In genomic region chr13:108026671-108027410, GRCh38 we compare ENCODE assay signal across 22 cellular contexts.
DNase-seq lines count a peak whose midpoint lies in the region; ATAC-seq and TF ChIP-seq lines count a peak whose summit lies in the region.
"Had no signal": no experiment of that assay in that cellular context is flagged by ENCODE, and none has a peak within 500 bp of the region (broad histone marks: within the 10 kb centered on the region; RNA-seq: fewer than 3 reads in every experiment).

No MANE protein-coding gene starts in this region.

- H3K27me3 ChIP-seq in GM23338 (ENCODE audit: insufficient read depth) (no peaks in the 10 kb centered on the region), body of pancreas (no peaks in the 10 kb centered on the region), neural cell (ENCODE audit: insufficient read depth, low read depth, low read length) (no peaks in the 10 kb centered on the region)

- no peaks in the 10 kb centered on the region for H3K9me3 Mint-ChIP-seq in GM23338

- no peaks in the 10 kb centered on the region for H3F3A ChIP-seq in GM23338 (replicated peaks; ENCODE audit: low read depth)
- H3F3A ChIP-seq in neural cell (ENCODE audit: insufficient read depth, low read length, poor library complexity, severe bottlenecking) = no peaks in the 10 kb centered on the region

- no peak for TF ChIP-seq EP300 in neural cell (conservative IDR thresholded peaks at IDR 0.05; ENCODE audit: poor library complexity, severe bottlenecking)

- 33 to 41% methylated on average over 3 of the region's 3 CpGs for WGBS in body of pancreas, 2 donors

- no peak for TF ChIP-seq POLR2A in body of pancreas (IDR thresholded peaks at IDR 0.05)

- H3K4me2 ChIP-seq in GM23338 (no peak overlapping the region), neural cell (ENCODE audit: low read length) (peak overlapping the region; percentile 15)
- H3K4me2 ChIP-seq: KMS-11, PC-9 had no signal

- H3K4me1 Mint-ChIP-seq in GM23338 = peaks cover 22% of the 10 kb centered on the region
- H3K4me1 Mint-ChIP-seq: CD4-positive, alpha-beta memory T cell; IgD-negative memory B cell had no signal

- no peaks in the 10 kb centered on the region for H3K36me3 Mint-ChIP-seq in GM23338 (ENCODE audit: low read depth)
- H3K36me3 Mint-ChIP-seq: CD4-positive, alpha-beta memory T cell; IgD-negative memory B cell had no signal

- DNase-seq in GM23338 (ENCODE audit: low spot score) (no peak), body of pancreas (no peak), kidney glomerular epithelial cell (lab: John Stamatoyannopoulos, UW) (peak; percentile 53), AG08396 (ENCODE audit: low spot score) (no peak), GM10266 (ENCODE audit: extremely low spot score) (no peak), GF-D8 (lab: John Stamatoyannopoulos, UW) (no peak)
- DNase-seq: C1 segment of cervical spinal cord; CD4-positive, alpha-beta memory T cell; COR-L47; GDM1; HCEC 1CT; MM.1S; NCI-H2029; NCI-H446 treated with DMSO at 0.1 percent for 48 hours; NCI-H526; PC-9; Right ventricle myocardium superior; RPMI8226 had no signal

- no peaks in the 10 kb centered on the region for H3K79me2 ChIP-seq in GM23338 (replicated peaks; ENCODE audit: insufficient read depth)
- H3K79me2 ChIP-seq in neural cell (replicated peaks; ENCODE audit: insufficient read depth, low read length) = no peaks in the 10 kb centered on the region

- H3K36me3 ChIP-seq in GM23338 (ENCODE audit: insufficient read depth) = no peaks in the 10 kb centered on the region
- H3K36me3 ChIP-seq in body of pancreas (replicated peaks in 1 of 2; ENCODE audit: insufficient read depth in 1 of 2, low read depth in 2 of 2) = no peaks in the 10 kb centered on the region
- no peaks in the 10 kb centered on the region for H3K36me3 ChIP-seq in neural cell (ENCODE audit: insufficient read depth, low read length)

- H3K27me3 Mint-ChIP-seq in GM23338 (ENCODE audit: insufficient read depth, low read depth, poor library complexity) = no peaks in the 10 kb centered on the region
- H3K27me3 Mint-ChIP-seq: CD4-positive, alpha-beta memory T cell; IgD-negative memory B cell had no signal

- H3K4me3 ChIP-seq in GM23338 (no peak overlapping the region), body of pancreas (no peak overlapping the region), neural cell (ENCODE audit: low read length) (no peak overlapping the region)
- H3K4me3 ChIP-seq: PC-9 had no signal

- H2AFZ ChIP-seq in GM23338 (no peak overlapping the region), neural cell (ENCODE audit: low read depth, low read length) (no peak overlapping the region)
- H2AFZ ChIP-seq: PC-9 had no signal

- H3K27ac ChIP-seq in GM23338 (ENCODE audit: low read depth) (no peak overlapping the region), body of pancreas (peak overlapping the region; percentile 22 to 58 (median 50)), neural cell (ENCODE audit: low read length) (peak overlapping the region; percentile 4)
- H3K27ac ChIP-seq: KMS-11, PC-9 had no signal

- intact Hi-C loops in body of pancreas (cut with DNase I) = no loop called here

- H4K20me1 ChIP-seq in GM23338 (replicated peaks; ENCODE audit: insufficient read depth) = no peaks in the 10 kb centered on the region
- H4K20me1 ChIP-seq in neural cell (ENCODE audit: insufficient read depth) = no peaks in the 10 kb centered on the region

- no peak for TF ChIP-seq RAD21 in neural cell (conservative IDR thresholded peaks at IDR 0.05)

- H3K27ac Mint-ChIP-seq in GM23338 = peak overlapping the region; percentile 80; the same call in 1 of the 2 replicates
- H3K27ac Mint-ChIP-seq: CD4-positive, alpha-beta memory T cell; IgD-negative memory B cell had no signal

- ATAC-seq in GM23338 = no peak
- peak; percentile 64 for ATAC-seq in body of pancreas
- no peak for ATAC-seq in HG02840 (IDR thresholded peaks at IDR 0.05; ENCODE audit: low FRiP score, unreplicated experiment)

- H3K4me3 Mint-ChIP-seq in GM23338 = no peak overlapping the region
- H3K4me3 Mint-ChIP-seq: CD4-positive, alpha-beta memory T cell; IgD-negative memory B cell had no signal

- H3K9me2 ChIP-seq in GM23338 (ENCODE audit: insufficient read depth) (no peaks in the 10 kb centered on the region; the same call in 1 of the 2 replicates), neural cell (ENCODE audit: insufficient read depth, low read length) (no peaks in the 10 kb centered on the region)

- no peaks in the 10 kb centered on the region for H3K9me3 ChIP-seq in body of pancreas
- no peaks in the 10 kb centered on the region for H3K9me3 ChIP-seq in neural cell (ENCODE audit: low read length)

- no peak for TF ChIP-seq CTCF in GM23338 (conservative IDR thresholded peaks at IDR 0.05; ENCODE audit: low read depth in 2 of 2)
- no peak for TF ChIP-seq CTCF in body of pancreas (IDR thresholded peaks at IDR 0.05)
- no peak for TF ChIP-seq CTCF in neural cell (IDR thresholded peaks at IDR 0.05; ENCODE audit: poor library complexity, severe bottlenecking)
- TF ChIP-seq CTCF in GM10266 (IDR thresholded peaks at IDR 0.05; ENCODE audit: control insufficient read depth, insufficient read depth, low read depth, missing control alignments) = no peak

- H3K4me1 ChIP-seq in GM23338 (ENCODE audit: insufficient read depth) (peaks cover 25% of the 10 kb centered on the region), body of pancreas (peaks cover 4% of the 10 kb centered on the region)

- H3K9ac ChIP-seq in neural cell (ENCODE audit: low read length) = no peak overlapping the region
- H3K9ac ChIP-seq: KMS-11 had no signal

TF ChIP-seq in neural cell, 6 proteins besides CTCF, POLR2A, EP300 and RAD21:
- TF ChIP-seq SMC3 (conservative IDR thresholded peaks at IDR 0.05; ENCODE audit: poor library complexity) (no peak), EZH2 (IDR thresholded peaks at IDR 0.05; ENCODE audit: borderline replicate concordance, insufficient read depth, low read length, poor library complexity, severe bottlenecking) (no peak), MXI1 (conservative IDR thresholded peaks at IDR 0.05; ENCODE audit: poor library complexity, severe bottlenecking) (no peak), POLR2AphosphoS5 (IDR thresholded peaks at IDR 0.05) (no peak), TAF1 (IDR thresholded peaks at IDR 0.05; ENCODE audit: low read depth) (no peak)
- TF ChIP-seq, protein P1, sequence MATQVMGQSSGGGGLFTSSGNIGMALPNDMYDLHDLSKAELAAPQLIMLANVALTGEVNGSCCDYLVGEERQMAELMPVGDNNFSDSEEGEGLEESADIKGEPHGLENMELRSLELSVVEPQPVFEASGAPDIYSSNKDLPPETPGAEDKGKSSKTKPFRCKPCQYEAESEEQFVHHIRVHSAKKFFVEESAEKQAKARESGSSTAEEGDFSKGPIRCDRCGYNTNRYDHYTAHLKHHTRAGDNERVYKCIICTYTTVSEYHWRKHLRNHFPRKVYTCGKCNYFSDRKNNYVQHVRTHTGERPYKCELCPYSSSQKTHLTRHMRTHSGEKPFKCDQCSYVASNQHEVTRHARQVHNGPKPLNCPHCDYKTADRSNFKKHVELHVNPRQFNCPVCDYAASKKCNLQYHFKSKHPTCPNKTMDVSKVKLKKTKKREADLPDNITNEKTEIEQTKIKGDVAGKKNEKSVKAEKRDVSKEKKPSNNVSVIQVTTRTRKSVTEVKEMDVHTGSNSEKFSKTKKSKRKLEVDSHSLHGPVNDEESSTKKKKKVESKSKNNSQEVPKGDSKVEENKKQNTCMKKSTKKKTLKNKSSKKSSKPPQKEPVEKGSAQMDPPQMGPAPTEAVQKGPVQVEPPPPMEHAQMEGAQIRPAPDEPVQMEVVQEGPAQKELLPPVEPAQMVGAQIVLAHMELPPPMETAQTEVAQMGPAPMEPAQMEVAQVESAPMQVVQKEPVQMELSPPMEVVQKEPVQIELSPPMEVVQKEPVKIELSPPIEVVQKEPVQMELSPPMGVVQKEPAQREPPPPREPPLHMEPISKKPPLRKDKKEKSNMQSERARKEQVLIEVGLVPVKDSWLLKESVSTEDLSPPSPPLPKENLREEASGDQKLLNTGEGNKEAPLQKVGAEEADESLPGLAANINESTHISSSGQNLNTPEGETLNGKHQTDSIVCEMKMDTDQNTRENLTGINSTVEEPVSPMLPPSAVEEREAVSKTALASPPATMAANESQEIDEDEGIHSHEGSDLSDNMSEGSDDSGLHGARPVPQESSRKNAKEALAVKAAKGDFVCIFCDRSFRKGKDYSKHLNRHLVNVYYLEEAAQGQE (IDR thresholded peaks at IDR 0.05; ENCODE audit: borderline replicate concordance) = no peak
